In the genomic region with DNA sequence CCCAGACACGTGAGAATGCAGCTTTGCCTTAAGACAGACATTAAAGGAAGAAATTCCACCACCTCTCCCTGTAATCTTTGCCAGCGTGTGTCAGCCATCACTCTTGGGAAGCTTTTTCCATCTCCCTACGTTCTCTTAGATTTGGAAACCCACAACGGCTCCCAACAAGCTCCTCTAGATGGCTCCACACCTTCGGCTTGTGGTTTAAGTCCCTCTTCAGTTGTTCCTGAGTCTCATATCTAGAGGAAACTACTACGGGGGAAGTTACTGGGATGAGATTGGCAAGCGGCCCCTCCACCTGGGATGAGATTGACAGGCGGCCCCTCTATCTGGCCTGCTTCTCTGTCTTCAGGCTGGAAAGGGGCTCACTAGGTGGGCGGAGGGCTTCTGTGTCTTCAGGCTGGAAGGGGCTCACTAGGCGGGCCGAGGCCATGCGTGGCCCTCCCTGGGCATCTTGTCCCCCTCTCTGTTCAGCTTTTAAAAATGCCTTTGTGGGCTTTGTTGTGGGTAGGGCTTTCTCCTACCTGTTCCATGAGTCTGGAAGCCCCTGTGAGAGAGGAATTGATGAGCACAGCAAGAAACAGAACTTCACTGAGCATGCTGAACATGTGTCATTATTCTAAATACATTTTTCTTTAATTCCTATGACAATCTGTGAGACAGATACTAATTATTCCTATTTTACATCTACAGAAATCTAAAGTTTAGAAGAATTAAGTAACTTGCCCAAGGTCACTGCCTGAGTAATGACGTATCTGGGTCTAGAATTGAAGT, we compare ENCODE assay signal across 20 cellular contexts.
DNase-seq lines count a peak whose midpoint lies in the region; ATAC-seq and TF ChIP-seq lines count a peak whose summit lies in the region.
"Had no signal": no experiment of that assay in that cellular context is flagged by ENCODE, and none has a peak within 500 bp of the region (broad histone marks: within the 10 kb centered on the region; RNA-seq: fewer than 3 reads in every experiment).

No MANE protein-coding gene starts in this region.

- CTCF ChIA-PET in AG04450 (lab: Charles Lee): interaction anchor here (0.8 to 1.2 kb wide), 3 partner anchors 122 to 277 kb away, joined by 3 to 4 read pairs (median 4); no protein-coding TSS in a partner anchor

- H4K20me1 ChIP-seq in GM23248 (ENCODE audit: insufficient read depth) (no peaks in the 10 kb centered on the region), hepatocyte (ENCODE audit: insufficient read depth, poor library complexity, severe bottlenecking) (no peaks in the 10 kb centered on the region)
- H4K20me1 ChIP-seq: BLaER1 had no signal

- H3F3A ChIP-seq in GM23248 (ENCODE audit: insufficient read depth): peaks cover 6% of the 10 kb centered on the region

- H3K27me3 ChIP-seq in AG04450 (ENCODE audit: control insufficient read depth, insufficient read depth, low read length): no peaks in the 10 kb centered on the region
- no peaks in the 10 kb centered on the region for H3K27me3 ChIP-seq in GM23248 (replicated peaks; ENCODE audit: insufficient read depth)
- H3K27me3 ChIP-seq in hepatocyte: no peaks in the 10 kb centered on the region
- H3K27me3 ChIP-seq: BLaER1, left lung had no signal

- peaks cover 12% of the 10 kb centered on the region; the same call in 1 of the 2 replicates for H3K9me3 Mint-ChIP-seq in HFFc6

- H3K36me3 ChIP-seq in GM23248 (ENCODE audit: low read depth) (no peaks in the 10 kb centered on the region), hepatocyte (replicated peaks; ENCODE audit: insufficient read depth, low read depth) (no peaks in the 10 kb centered on the region)
- H3K36me3 ChIP-seq: left lung had no signal

- no peak for DNase-seq in AG04450 (ENCODE audit: low read depth, low spot score)
- DNase-seq in GM23248: peak; percentile 12
- DNase-seq in astrocyte of the spinal cord (ENCODE audit: low read depth, low spot score): peak; percentile 31
- peak; percentile 29 for DNase-seq in hepatocyte (ENCODE audit: low spot score)
- no peak for DNase-seq in COLO829 (ENCODE audit: low spot score)
- no peak for DNase-seq in HFFc6
- DNase-seq: activated CD4-positive, alpha-beta memory T cell treated with anti-CD3 and anti-CD28 coated beads, Interleukin-2, amount 10 ng/mL, durations not matched to agents 7 days and 5 days; activated gamma-delta T cell treated with Interleukin-2 at 50 U/mL for 16 hours; head of caudate nucleus; KG1; left lung; NCI-H2029 treated with DMSO at 0.1 percent for 48 hours; nephron progenitor cell; SIG-M5; stimulated activated CD4-positive, alpha-beta T cell treated with anti-CD3 and anti-CD28 coated beads, Interleukin-4, amount 100 ng/mL, for 4 hours had no signal

- POLR2A ChIA-PET in AG04450 (lab: Yijun Ruan, JAX): no interaction called here

- peaks cover 20% of the 10 kb centered on the region for H3K4me1 Mint-ChIP-seq in HFFc6 (ENCODE audit: low read depth)
- H3K4me1 Mint-ChIP-seq: activated CD4-positive, alpha-beta memory T cell treated with anti-CD3 and anti-CD28 coated beads, Interleukin-2, amount 10 ng/mL, durations not matched to agents 7 days and 5 days; stimulated activated effector memory CD8-positive, alpha-beta T cell treated with anti-CD3 and anti-CD28 coated beads, Interleukin-12 subunit alpha, Interleukin-12 subunit beta, amount 100 ng/mL, for 72 hours had no signal

- in situ Hi-C loops in GM23248 (cut with MboI) (no loop called here), astrocyte of the spinal cord (cut with HindIII; ENCODE audit: low sequenced_read_pairs) (no loop called here)

- peaks cover 35% of the 10 kb centered on the region for H3K36me3 Mint-ChIP-seq in HFFc6 (ENCODE audit: low read depth)
- H3K36me3 Mint-ChIP-seq: stimulated activated effector memory CD8-positive, alpha-beta T cell treated with anti-CD3 and anti-CD28 coated beads, Interleukin-12 subunit alpha, Interleukin-12 subunit beta, amount 100 ng/mL, for 72 hours had no signal

- no peak overlapping the region for H3K4me3 ChIP-seq in AG04450 (ENCODE audit: low read depth, low read length)
- no peak overlapping the region for H3K4me3 ChIP-seq in GM23248
- H3K4me3 ChIP-seq in astrocyte of the spinal cord (ENCODE audit: low read depth, low read length): no peak overlapping the region
- H3K4me3 ChIP-seq in hepatocyte: no peak overlapping the region
- H3K4me3 ChIP-seq: BLaER1, left lung had no signal

- H3K4me1 ChIP-seq in GM23248 (ENCODE audit: insufficient read depth): peaks cover 14% of the 10 kb centered on the region
- H3K4me1 ChIP-seq in hepatocyte (ENCODE audit: insufficient read depth): no peaks in the 10 kb centered on the region
- H3K4me1 ChIP-seq: BLaER1, left lung had no signal

- ATAC-seq in HG03354 (IDR thresholded peaks at IDR 0.05; ENCODE audit: poor library complexity, severe bottlenecking, unreplicated experiment) (no peak), GM21360 (IDR thresholded peaks at IDR 0.05; ENCODE audit: unreplicated experiment) (no peak)
- ATAC-seq: left lung; sciatic nerve; stimulated activated effector memory CD8-positive, alpha-beta T cell treated with anti-CD3 and anti-CD28 coated beads, Interleukin-12 subunit alpha, Interleukin-12 subunit beta, amount 100 ng/mL, for 72 hours had no signal

- no peak overlapping the region for H3K27ac Mint-ChIP-seq in HFFc6
- H3K27ac Mint-ChIP-seq: activated CD4-positive, alpha-beta memory T cell treated with anti-CD3 and anti-CD28 coated beads, Interleukin-2, amount 10 ng/mL, durations not matched to agents 7 days and 5 days; nephron progenitor cell; stimulated activated effector memory CD8-positive, alpha-beta T cell treated with anti-CD3 and anti-CD28 coated beads, Interleukin-12 subunit alpha, Interleukin-12 subunit beta, amount 100 ng/mL, for 72 hours had no signal

- H3K27me3 Mint-ChIP-seq in HFFc6 (ENCODE audit: insufficient read depth): peaks cover 2% of the 10 kb centered on the region; the same call in 1 of the 2 replicates
- H3K27me3 Mint-ChIP-seq: activated CD4-positive, alpha-beta memory T cell treated with anti-CD3 and anti-CD28 coated beads, Interleukin-2, amount 10 ng/mL, durations not matched to agents 7 days and 5 days had no signal

- no peak overlapping the region for H3K9ac ChIP-seq in GM23248
- H3K9ac ChIP-seq: BLaER1 had no signal

- 85 to 86% methylated on average over 13 of the region's 13 CpGs for WGBS in GM23248 (ENCODE audit: low coverage in 1 of 2, low lambda C conversion rate in 2 of 2, missing lambda C conversion rate in 2 of 2), 2 experiments
- WGBS in hepatocyte (ENCODE audit: low lambda C conversion rate, missing lambda C conversion rate): 85% methylated on average over 13 of the region's 13 CpGs

- no peak overlapping the region for H3K4me3 Mint-ChIP-seq in HFFc6
- H3K4me3 Mint-ChIP-seq: activated CD4-positive, alpha-beta memory T cell treated with anti-CD3 and anti-CD28 coated beads, Interleukin-2, amount 10 ng/mL, durations not matched to agents 7 days and 5 days; nephron progenitor cell; stimulated activated effector memory CD8-positive, alpha-beta T cell treated with anti-CD3 and anti-CD28 coated beads, Interleukin-12 subunit alpha, Interleukin-12 subunit beta, amount 100 ng/mL, for 72 hours had no signal

- H3K27ac ChIP-seq in AG04450 (ENCODE audit: low read depth, low read length) (no peak overlapping the region), GM23248 (no peak overlapping the region), hepatocyte (no peak overlapping the region)
- H3K27ac ChIP-seq: BLaER1, left lung had no signal

- H3K9me3 ChIP-seq in AG04450 (ENCODE audit: control insufficient read depth, insufficient read depth, low read length) (peaks cover 4% of the 10 kb centered on the region), GM23248 (ENCODE audit: low read depth) (no peaks in the 10 kb centered on the region), hepatocyte (ENCODE audit: low read depth) (no peaks in the 10 kb centered on the region)

- no peaks in the 10 kb centered on the region for H3K9me2 ChIP-seq in GM23248 (ENCODE audit: insufficient read depth)
- H3K9me2 ChIP-seq in hepatocyte (replicated peaks; ENCODE audit: insufficient read depth): no peaks in the 10 kb centered on the region

- no peak overlapping the region for H2AFZ ChIP-seq in GM23248
- no peak overlapping the region for H2AFZ ChIP-seq in hepatocyte

- H3K79me2 ChIP-seq in GM23248 (ENCODE audit: insufficient read depth): no peaks in the 10 kb centered on the region
- no peaks in the 10 kb centered on the region for H3K79me2 ChIP-seq in hepatocyte

- H3K4me2 ChIP-seq in GM23248 (ENCODE audit: unreplicated experiment): no peak overlapping the region
- H3K4me2 ChIP-seq in hepatocyte: no peak overlapping the region
- H3K4me2 ChIP-seq: BLaER1 had no signal

- 0 out of 2 replicates have a peak, but pooled peaks have one; percentile 15 for TF ChIP-seq CTCF in AG04450 (IDR thresholded peaks at IDR 0.05; ENCODE audit: low read depth, low read length)
- TF ChIP-seq CTCF in astrocyte of the spinal cord (IDR thresholded peaks at IDR 0.05; ENCODE audit: low read depth, low read length): peak; percentile 42
- TF ChIP-seq CTCF in hepatocyte (IDR thresholded peaks at IDR 0.05; ENCODE audit: poor library complexity): peak; percentile 31
- no peak for TF ChIP-seq CTCF in HFFc6 (IDR thresholded peaks at IDR 0.05)

Comparison
In these comparisons a context has a peak if more than half of its experiments do, and no peak if none do; other contexts are left out.
1. DNase-seq: peak in GM23248 (single experiment), astrocyte of the spinal cord (single experiment) and hepatocyte (single experiment); none in AG04450 (single experiment), COLO829 (single experiment) and HFFc6 (single experiment).